In genomic region chr13:40769970-40770369, GRCh38 we compare ENCODE assay signal across 1 cellular context.
TF ChIP-seq lines count a peak whose summit lies in the region.

No MANE protein-coding gene starts in this region.

TF ChIP-seq in SK-N-SH, 30 proteins besides CTCF, POLR2A, EP300 and RAD21 (continued from another document):
- TF ChIP-seq REST (IDR thresholded peaks at IDR 0.05; ENCODE audit: low read depth, low read length) (no peak), JUND (IDR thresholded peaks at IDR 0.05) (no peak), GATA2 (CRISPR knock-in tag; IDR thresholded peaks at IDR 0.05) (no peak), RFX5 (IDR thresholded peaks at IDR 0.05; ENCODE audit: low read length) (no peak), USF1 (IDR thresholded peaks at IDR 0.05; ENCODE audit: borderline replicate concordance, low read depth) (no peak), MXI1 (IDR thresholded peaks at IDR 0.05; ENCODE audit: low read depth, low read length) (no peak), SIN3A (IDR thresholded peaks at IDR 0.05; ENCODE audit: borderline replicate concordance, low read depth, low read length) (no peak), IRF3 (IDR thresholded peaks at IDR 0.05; ENCODE audit: low read depth, low read length) (no peak), TAF1 (IDR thresholded peaks at IDR 0.05; ENCODE audit: borderline replicate concordance, low read depth, low read length) (no peak), MAX (IDR thresholded peaks at IDR 0.05; ENCODE audit: low read depth) (no peak), RXRA (IDR thresholded peaks at IDR 0.05; ENCODE audit: borderline replicate concordance, low read depth) (no peak), EZH2phosphoT487 (IDR thresholded peaks at IDR 0.05; ENCODE audit: borderline replicate concordance, low read depth) (no peak)
